ENCODE assay signal across 19 cellular contexts in the genomic region with DNA sequence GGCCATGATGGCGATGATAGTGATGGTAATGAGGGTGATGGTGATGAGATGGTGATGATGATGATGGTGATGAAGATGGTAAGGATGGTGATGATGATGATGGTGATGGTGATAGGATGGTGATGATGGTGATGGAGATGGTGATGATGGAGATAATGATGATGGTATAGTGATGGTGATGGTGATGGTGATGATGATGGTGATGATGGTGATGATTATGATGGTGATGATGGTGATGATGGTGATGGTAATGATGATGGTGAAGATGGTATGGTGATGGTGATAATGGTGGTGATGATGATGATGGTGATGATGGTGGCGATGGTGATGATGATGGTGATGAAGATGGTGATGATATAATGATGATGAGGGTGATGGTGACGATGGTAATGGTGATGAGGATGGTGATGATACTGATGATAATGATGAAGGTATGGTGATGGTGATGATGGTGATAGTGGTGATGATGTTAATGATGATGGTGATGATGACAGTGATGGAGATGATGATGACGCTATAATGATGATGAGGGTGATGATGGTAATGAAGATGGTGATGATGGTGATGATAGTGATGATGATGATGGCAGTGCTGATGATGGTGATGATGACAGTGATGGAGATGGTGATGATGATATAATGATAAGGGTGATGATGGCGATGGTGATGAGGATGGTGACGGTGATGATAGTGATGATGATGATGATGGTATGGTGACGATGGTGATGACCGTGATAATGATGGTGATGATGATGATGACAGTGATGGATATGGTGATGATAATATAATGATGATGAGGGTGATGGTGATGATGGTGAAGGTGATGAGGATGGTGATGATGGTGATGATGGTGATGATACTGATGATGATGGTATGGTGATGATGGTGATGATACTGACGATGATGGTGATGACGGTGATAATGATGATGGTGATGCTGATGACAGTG. TPM values are rescaled to one million over a fixed set of nuclear protein-coding genes. Genes with fewer than 3 reads are reported as not detected.
A peak's percentile ranks its signal among the peaks of the same experiment; 100 is the strongest.
DNase-seq lines count a peak whose midpoint lies in the region; FAIRE-seq and TF ChIP-seq lines count a peak whose summit lies in the region.
"Had no signal": no experiment of that assay in that cellular context is flagged by ENCODE, and none has a peak within 500 bp of the region (broad histone marks: within the 10 kb centered on the region; RNA-seq: fewer than 3 reads in every experiment).

No MANE protein-coding gene starts in this region.

- H3K4me3 ChIP-seq in bronchial epithelial cell (ENCODE audit: low read depth, low read length) = no peak overlapping the region
- H3K4me3 ChIP-seq: GM23248 had no signal

- DNase-seq in GM12891 (ENCODE audit: insufficient read length, low spot score) (no peak), HTR-8/SVneo (ENCODE audit: insufficient read length, low spot score) (no peak), bronchial epithelial cell (ENCODE audit: low read depth) (no peak), urothelium cell line (ENCODE audit: low spot score) (no peak), NOMO-1 treated with DMSO at 0.1 percent for 48 hours (lab: John Stamatoyannopoulos, UW; ENCODE audit: unreplicated experiment) (no peak), NCI-H526 (lab: John Stamatoyannopoulos, UW) (no peak), T1000 (lab: John Stamatoyannopoulos, UW) (no peak)
- DNase-seq: ACHN; C1 segment of cervical spinal cord; Calu3; CD4-positive, alpha-beta T cell; DMS 273 treated with DMSO at 0.1 percent for 48 hours; GM23248; H7; HFFc6; KG1 had no signal

- H3K27me3 ChIP-seq in bronchial epithelial cell (ENCODE audit: control insufficient read depth, insufficient read depth, low read length) = no peaks in the 10 kb centered on the region

- TF ChIP-seq POLR2A in GM12891 (IDR thresholded peaks at IDR 0.05; ENCODE audit: low read depth, low read length) = no peak

- H3K36me3 ChIP-seq in bronchial epithelial cell (ENCODE audit: control insufficient read depth, insufficient read depth, low read length) = no peaks in the 10 kb centered on the region

- no peak for TF ChIP-seq CTCF in bronchial epithelial cell (IDR thresholded peaks at IDR 0.05; ENCODE audit: insufficient read depth, low read length, severe bottlenecking)

- FAIRE-seq in GM12891 (lab: Jason Lieb, UNC) = peak; percentile 66
- peak; percentile 98 for FAIRE-seq in HTR-8/SVneo (lab: Jason Lieb, UNC)
- FAIRE-seq in bronchial epithelial cell (lab: Jason Lieb, UNC) = peak; percentile 83
- FAIRE-seq in urothelium cell line (lab: Jason Lieb, UNC) = peak; percentile 95

TF ChIP-seq in GM12891, 5 proteins besides CTCF, POLR2A, EP300 and RAD21:
- TF ChIP-seq TAF1 (IDR thresholded peaks at IDR 0.05; ENCODE audit: low read depth, low read length) (no peak), PAX5 (IDR thresholded peaks at IDR 0.05; ENCODE audit: insufficient read depth, low read length, severe bottlenecking) (no peak), SPI1 (IDR thresholded peaks at IDR 0.05; ENCODE audit: low read depth, low read length) (no peak), POLR2AphosphoS5 (IDR thresholded peaks at IDR 0.05; ENCODE audit: low read depth, low read length) (no peak), POU2F2 (IDR thresholded peaks at IDR 0.05; ENCODE audit: low read depth, low read length) (no peak)

RNA-seq across cellular contexts. Expression of a gene that starts 37.5 kb away (rescaled TPM):
- 1.9 TPM for polyA plus RNA-seq in GM12891 (2012; ENCODE audit: low read depth, missing spikeins)
- 11.6 and 14.0 TPM in 2 replicates for total RNA-seq in bronchial epithelial cell

RNA-seq across cellular contexts. Expression of a gene that starts 48.5 kb away (rescaled TPM):
- 0.23 TPM for polyA plus RNA-seq in GM12891 (2012; ENCODE audit: low read depth, missing spikeins)
- total RNA-seq in bronchial epithelial cell = not detected in 2 replicates
- total RNA-seq: A172; Calu3; CD4-positive, alpha-beta T cell; Daoy; GM23248; H7; HFFc6; HT1080 had no signal
- polyA plus RNA-seq: GM23248 had no signal

RNA-seq across cellular contexts. Expression of a gene that starts 57.9 kb away (rescaled TPM):
- polyA plus RNA-seq in GM12891 (2012; ENCODE audit: low read depth, missing spikeins) = 0.22 TPM
- total RNA-seq in bronchial epithelial cell = not detected in 2 replicates
- total RNA-seq: A172; Calu3; CD4-positive, alpha-beta T cell; Daoy; GM23248; H7; HFFc6; HT1080 had no signal
- polyA plus RNA-seq: GM23248 had no signal
